ENCODE assay signal across 19 cellular contexts in the genomic region with DNA sequence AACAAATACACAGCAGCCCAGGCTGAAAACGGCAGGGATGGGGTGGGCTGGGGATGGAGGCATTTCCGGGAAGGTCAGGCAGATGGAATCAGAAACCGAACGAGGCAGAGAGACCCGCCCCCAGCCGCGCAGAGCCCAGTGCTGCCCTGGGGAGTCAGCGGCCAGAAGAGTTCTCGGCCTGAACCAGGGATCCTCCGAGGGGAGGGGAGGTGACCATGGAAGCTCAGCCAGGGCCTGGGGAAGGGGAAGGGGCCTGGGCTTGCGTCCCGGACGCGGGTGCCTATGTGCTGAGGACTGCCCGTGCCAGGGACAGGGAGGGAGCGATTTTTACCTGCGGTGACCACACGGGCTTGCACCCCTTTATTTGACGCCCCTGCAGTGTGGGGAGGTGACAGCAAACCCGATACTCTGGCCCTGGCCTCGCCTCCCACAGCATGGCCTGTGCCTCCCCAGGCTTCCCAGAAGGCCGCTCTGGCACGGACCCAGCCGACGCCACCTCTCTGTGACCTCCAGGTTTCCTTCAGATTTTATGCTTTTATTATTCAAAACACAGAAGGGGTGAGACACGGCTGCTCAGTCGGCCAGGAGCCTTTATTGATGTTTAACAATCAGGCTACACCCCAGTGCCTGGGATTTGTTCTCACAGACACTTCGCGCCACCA. TPM values are rescaled to one million over a fixed set of nuclear protein-coding genes. Genes with fewer than 3 reads are reported as not detected.
DNase-seq lines count a peak whose midpoint lies in the region; ATAC-seq and TF ChIP-seq lines count a peak whose summit lies in the region.
"Had no signal": no experiment of that assay in that cellular context is flagged by ENCODE, and none has a peak within 500 bp of the region (broad histone marks: within the 10 kb centered on the region; RNA-seq: fewer than 3 reads in every experiment).

No MANE protein-coding gene starts in this region.

- no peak for TF ChIP-seq CTCF in choroid plexus epithelial cell (conservative IDR thresholded peaks at IDR 0.05; ENCODE audit: low read depth, low read length)

- no peaks in the 10 kb centered on the region for H3K36me3 ChIP-seq in H7 (replicated peaks; ENCODE audit: control insufficient read depth, insufficient read depth, low read length)
- H3K36me3 ChIP-seq: left lung, neutrophil had no signal

- H3K4me3 ChIP-seq in H7 (ENCODE audit: insufficient read depth, low read depth, low read length) (no peak overlapping the region), choroid plexus epithelial cell (ENCODE audit: low read depth, low read length) (no peak overlapping the region)

- peaks cover 36% of the 10 kb centered on the region for H3K27me3 ChIP-seq in H7 (ENCODE audit: control insufficient read depth, insufficient read depth, low read length)

- ATAC-seq in GM21447 (IDR thresholded peaks at IDR 0.05; ENCODE audit: unreplicated experiment) (no peak), HG03354 (IDR thresholded peaks at IDR 0.05; ENCODE audit: poor library complexity, severe bottlenecking, unreplicated experiment) (no peak)
- ATAC-seq: activated CD4-positive, CD25-positive, alpha-beta regulatory T cell treated with anti-CD3 and anti-CD28 coated beads, Interleukin-2, amount 50 U/mL, for 24 hours had no signal

- peak; percentile 82 for DNase-seq in H7
- DNase-seq in choroid plexus epithelial cell (ENCODE audit: low read depth) = peak; percentile 26
- DNase-seq in iris pigment epithelial cell (ENCODE audit: low read depth) = peak; percentile 13
- DNase-seq in retina = peak; percentile 67
- no peak for DNase-seq in GM03348 (ENCODE audit: low spot score)
- no peak for DNase-seq in NCI-H1092 treated with DMSO at 0.1 percent for 48 hours (lab: John Stamatoyannopoulos, UW)
- DNase-seq: activated T-cell treated with anti-CD3 and anti-CD28 coated beads for 4 hours; DMS53; effector CD4-positive, alpha-beta T cell; NCI-H1105; NCI-H2227 treated with DMSO at 0.1 percent for 48 hours; OCI-M1; T-helper 1 cell had no signal

RNA-seq across cellular contexts. Expression of gene LRCOL1, which starts 7.7 kb away (rescaled TPM):
- not detected in 2 replicates for total RNA-seq in H7 (2014; rRNA removed; shearing (Covaris generic))
- total RNA-seq: ureter had no signal

RNA-seq across cellular contexts. Expression of gene P2RX2, which starts 15.9 kb away (rescaled TPM):
- total RNA-seq in H7 (2014; rRNA removed; shearing (Covaris generic)) = 0.15 and 0.28 TPM in 2 replicates
- total RNA-seq: left lung had no signal

Comparison
In these comparisons a context has a peak if more than half of its experiments do, and no peak if none do; other contexts are left out.
1. DNase-seq: peak in H7 (single experiment), choroid plexus epithelial cell (single experiment), iris pigment epithelial cell (single experiment) and retina (single experiment); none in GM03348 (single experiment) and NCI-H1092 treated with DMSO at 0.1 percent for 48 hours (single experiment).